1 cellular context compared by ENCODE assay signal in genomic region chr2:222734690-222735014, GRCh38.
TF ChIP-seq lines count a peak whose summit lies in the region.

No MANE protein-coding gene starts in this region.

TF ChIP-seq in GM23338, 12 proteins besides CTCF, POLR2A, EP300 and RAD21 (continued from another document):
- TF ChIP-seq REST (IDR thresholded peaks at IDR 0.05; ENCODE audit: unreplicated experiment) (no peak), NANOG (IDR thresholded peaks at IDR 0.05; ENCODE audit: borderline replicate concordance) (no peak), EZH2phosphoT487 (IDR thresholded peaks at IDR 0.05; ENCODE audit: unreplicated experiment) (no peak), ZNF331 (CRISPR knock-in tag; IDR thresholded peaks at IDR 0.05; ENCODE audit: low read depth) (no peak), POLR2AphosphoS5 (IDR thresholded peaks at IDR 0.05; ENCODE audit: low read depth) (no peak), ZNF462 (CRISPR knock-in tag; IDR thresholded peaks at IDR 0.05) (no peak), STAT1 (IDR thresholded peaks at IDR 0.05; ENCODE audit: unreplicated experiment) (no peak)
TF ChIP-seq in GM23338: peak in this region for 0.
